14 cellular contexts compared by ENCODE assay signal in the genomic region with DNA sequence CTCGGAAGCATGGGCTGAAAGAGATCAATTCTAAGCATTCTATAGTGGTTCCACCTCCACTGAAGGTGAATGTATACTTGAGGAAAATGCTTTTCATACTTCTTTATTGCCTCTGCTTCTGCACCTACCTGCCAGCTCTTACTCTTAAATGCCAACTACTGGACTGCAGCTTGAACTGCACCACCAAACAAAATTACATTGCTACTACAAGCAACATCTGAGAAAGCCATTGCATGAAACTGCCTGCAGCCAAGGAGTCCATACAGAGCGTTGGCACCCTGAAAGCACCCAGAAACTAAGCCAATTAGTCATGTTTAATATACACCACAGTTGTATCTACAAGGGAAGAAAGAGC.
"Had no signal": no experiment of that assay in that cellular context is flagged by ENCODE, and none has a peak within 500 bp of the region (broad histone marks: within the 10 kb centered on the region; RNA-seq: fewer than 3 reads in every experiment).

No MANE protein-coding gene starts in this region.

- H3K4me1 Mint-ChIP-seq: activated naive CD4-positive, alpha-beta T cell treated with anti-CD3 and anti-CD28 coated beads, Interleukin-2, amount 50 U/mL, for 24 hours; nephron progenitor cell had no signal

- H3K36me3 ChIP-seq: breast epithelium, esophagus muscularis mucosa, lower lobe of right lung, spleen, thoracic aorta, upper lobe of left lung had no signal

- H3K9me3 Mint-ChIP-seq: activated naive CD4-positive, alpha-beta T cell treated with anti-CD3 and anti-CD28 coated beads, Interleukin-2, amount 50 U/mL, for 24 hours had no signal

- H3K9me3 ChIP-seq: breast epithelium, lower lobe of right lung, thoracic aorta, upper lobe of left lung had no signal

- DNase-seq: activated CD4-positive, alpha-beta T cell treated with anti-CD3 and anti-CD28 coated beads, Interleukin-2, amount 50 U/mL, for 1 hour; activated CD4-positive, CD25-positive, alpha-beta regulatory T cell treated with anti-CD3 and anti-CD28 coated beads, Interleukin-2, amount 50 U/mL, for 72 hours; activated gamma-delta T cell; effector CD8-positive, alpha-beta T cell; lower lobe of right lung; nephron progenitor cell; spleen; stimulated activated naive B cell treated with anti-CD40 and anti-IgM and Interleukin-4, amounts not matched to agents 10 μg/mL and 1 μg/mL and 100 μg/mL, for 72 hours; upper lobe of left lung had no signal

- H3K4me1 ChIP-seq: breast epithelium, esophagus muscularis mucosa, lower lobe of right lung, spleen, upper lobe of left lung had no signal

- H3K4me3 ChIP-seq: breast epithelium, esophagus muscularis mucosa, lower lobe of right lung, spleen, thoracic aorta, upper lobe of left lung had no signal

- H3K27ac Mint-ChIP-seq: activated naive CD4-positive, alpha-beta T cell treated with anti-CD3 and anti-CD28 coated beads, Interleukin-2, amount 50 U/mL, for 24 hours; dendritic cell treated with granulocyte-macrophage colony-stimulating factor and Interleukin-4, amounts not matched to agents 40 ng/mL and 50 ng/mL, for 4 days; nephron progenitor cell; stimulated activated naive B cell treated with anti-CD40 and anti-IgM and Interleukin-4, amounts not matched to agents 10 μg/mL and 1 μg/mL and 100 μg/mL, for 72 hours had no signal

- H3K27ac ChIP-seq: breast epithelium, esophagus muscularis mucosa, lower lobe of right lung, spleen, thoracic aorta, upper lobe of left lung had no signal

- H3K27me3 Mint-ChIP-seq: activated naive CD4-positive, alpha-beta T cell treated with anti-CD3 and anti-CD28 coated beads, Interleukin-2, amount 50 U/mL, for 24 hours; dendritic cell treated with granulocyte-macrophage colony-stimulating factor and Interleukin-4, amounts not matched to agents 40 ng/mL and 50 ng/mL, for 4 days; stimulated activated naive B cell treated with anti-CD40 and anti-IgM and Interleukin-4, amounts not matched to agents 10 μg/mL and 1 μg/mL and 100 μg/mL, for 72 hours had no signal

- H3K4me3 Mint-ChIP-seq: activated naive CD4-positive, alpha-beta T cell treated with anti-CD3 and anti-CD28 coated beads, Interleukin-2, amount 50 U/mL, for 24 hours; dendritic cell treated with granulocyte-macrophage colony-stimulating factor and Interleukin-4, amounts not matched to agents 40 ng/mL and 50 ng/mL, for 4 days; nephron progenitor cell; stimulated activated naive B cell treated with anti-CD40 and anti-IgM and Interleukin-4, amounts not matched to agents 10 μg/mL and 1 μg/mL and 100 μg/mL, for 72 hours had no signal

- H3K27me3 ChIP-seq: breast epithelium, esophagus muscularis mucosa, spleen, upper lobe of left lung had no signal

- H3K36me3 Mint-ChIP-seq: activated naive CD4-positive, alpha-beta T cell treated with anti-CD3 and anti-CD28 coated beads, Interleukin-2, amount 50 U/mL, for 24 hours; stimulated activated naive B cell treated with anti-CD40 and anti-IgM and Interleukin-4, amounts not matched to agents 10 μg/mL and 1 μg/mL and 100 μg/mL, for 72 hours had no signal
